Comparison of ENCODE assay signal across 23 cellular contexts in genomic region chr1:224906340-224906739, GRCh38. TPM values are rescaled to one million over a fixed set of nuclear protein-coding genes. Genes with fewer than 3 reads are reported as not detected.
A peak's percentile ranks its signal among the peaks of the same experiment; 100 is the strongest.
DNase-seq lines count a peak whose midpoint lies in the region; ATAC-seq, FAIRE-seq and TF ChIP-seq lines count a peak whose summit lies in the region.
"Had no signal": no experiment of that assay in that cellular context is flagged by ENCODE, and none has a peak within 500 bp of the region (broad histone marks: within the 10 kb centered on the region; RNA-seq: fewer than 3 reads in every experiment).

No MANE protein-coding gene starts in this region.

- H2BK15ac ChIP-seq in mesenchymal stem cell (ENCODE audit: low read depth, poor library complexity, severe bottlenecking), result no peak overlapping the region

- DNase-seq in GM12878 (ENCODE audit: low read depth, low spot score) (no peak), mesenchymal stem cell (no peak), H7 (no peak), GOT3 (lab: John Stamatoyannopoulos, UW) (no peak), NCI-H1694 (lab: John Stamatoyannopoulos, UW) (no peak)
- DNase-seq: 8988T; ACHN; BE2C; C1 segment of cervical spinal cord; CD4-positive, alpha-beta memory T cell; CD4-positive, CD25-positive, alpha-beta regulatory T cell; CD8-positive, alpha-beta memory T cell; COR-L47; DMS 273 treated with DMSO at 0.1 percent for 48 hours; DMS153; DMS53; DMS79; DND-41; EL; GDM1 had no signal

- in situ Hi-C loops in GM12878 (cut with MboI), result no loop called here

- RAD21 ChIA-PET in GM12878 (lab: Charles Lee; ENCODE audit: unreplicated experiment), result interaction anchor here (1.5 to 2.4 kb wide), 5 partner anchors 10 to 27 kb away, joined by 4 to 10 read pairs (median 6); no protein-coding TSS in a partner anchor

- no peak overlapping the region for H2AK5ac ChIP-seq in mesenchymal stem cell (ENCODE audit: low read length, severe bottlenecking)

- no peaks in the 10 kb centered on the region for H3K79me2 ChIP-seq in GM12878 (ENCODE audit: control insufficient read depth, insufficient read depth, low read length)

- TF ChIP-seq RAD21 in GM12878 (IDR thresholded peaks at IDR 0.05; ENCODE audit: insufficient read depth, low read depth, low read length), result no peak

- SMC1A ChIA-PET in GM12878 (lab: Charles Lee; ENCODE audit: uncharacterized antibody, unreplicated experiment), result interaction anchor here (0.6 to 3.9 kb wide), 9 partner anchors 10 to 170 kb away, joined by 3 to 20 read pairs (median 5); no protein-coding TSS in a partner anchor

- H3K4me2 ChIP-seq in GM12878 (ENCODE audit: control insufficient read depth, insufficient read depth) (no peak overlapping the region), mesenchymal stem cell (ENCODE audit: low read length, poor library complexity, severe bottlenecking) (peak overlapping the region; percentile 12)
- H3K4me2 ChIP-seq: BLaER1 had no signal

- H3K27ac ChIP-seq in GM12878 (ENCODE audit: control insufficient read depth, insufficient read depth) (no peak overlapping the region), mesenchymal stem cell (ENCODE audit: low read length, poor library complexity, severe bottlenecking) (no peak overlapping the region)
- H3K27ac ChIP-seq: BLaER1 had no signal

- CTCF ChIA-PET in GM12878 (lab: Yijun Ruan, JAX), result interaction anchor here (0.7 to 3.8 kb wide), 6 partner anchors 10 to 393 kb away, joined by 3 to 25 read pairs (median 4); no protein-coding TSS in a partner anchor

- no peak overlapping the region for H4K91ac ChIP-seq in mesenchymal stem cell (ENCODE audit: low read length)

- H3K4ac ChIP-seq in mesenchymal stem cell (ENCODE audit: low read depth in 1 of 2, low read length in 2 of 2), result no peak overlapping the region

- H3K4me3 ChIP-seq in GM12878 (no peak overlapping the region), mesenchymal stem cell (ENCODE audit: insufficient read depth in 1 of 2, low read depth in 1 of 2, low read length in 2 of 2) (no peak overlapping the region), H7 (ENCODE audit: insufficient read depth, low read depth, low read length) (no peak overlapping the region)
- H3K4me3 ChIP-seq: BLaER1 had no signal

- H2BK5ac ChIP-seq in mesenchymal stem cell (ENCODE audit: low read depth, low read length, poor library complexity, severe bottlenecking), result no peak overlapping the region

- no peak overlapping the region for H3K18ac ChIP-seq in mesenchymal stem cell (ENCODE audit: low read depth in 1 of 2, low read length in 2 of 2)

- BruUV-seq in GM12878 (replicated peaks; lab: Mats Ljungman, UMichigan), result no TSS peak

- ATAC-seq in GM12878, result peak; percentile 59

- 25% methylated on average over 1 of the region's 1 CpG for WGBS in GM12878 (ENCODE audit: insufficient coverage, insufficient replicate concordance, low lambda C conversion rate, missing lambda C conversion rate)
- 89% methylated on average over 1 of the region's 1 CpG for WGBS in mesenchymal stem cell

- no peak overlapping the region for H2BK120ac ChIP-seq in mesenchymal stem cell (ENCODE audit: low read depth, low read length)

- POLR2A ChIA-PET in GM12878 (lab: Charles Lee), result interaction anchor here (0.7 to 1.8 kb wide), 2 partner anchors 13 to 18 kb away, joined by 3 to 4 read pairs; no protein-coding TSS in a partner anchor

- no peak overlapping the region for H3K23ac ChIP-seq in mesenchymal stem cell (ENCODE audit: low read length in 2 of 2)

- no peak for TF ChIP-seq EP300 in GM12878 (IDR thresholded peaks at IDR 0.05; ENCODE audit: borderline replicate concordance in 1 of 2, control insufficient read depth in 1 of 2, low read depth in 2 of 2, low read length in 2 of 2)

- H3K9ac ChIP-seq in GM12878 (ENCODE audit: control insufficient read depth, insufficient read depth, low read length) (no peak overlapping the region), mesenchymal stem cell (ENCODE audit: low read length) (no peak overlapping the region)
- H3K9ac ChIP-seq: BLaER1 had no signal

- no peak for TF ChIP-seq CTCF in GM12878 (IDR thresholded peaks at IDR 0.05 in 2 of 3, conservative IDR thresholded peaks at IDR 0.05 in 1 of 3; ENCODE audit: control insufficient read depth in 2 of 3, extremely low read depth in 1 of 3, insufficient read depth in 1 of 3, low read depth in 3 of 3, low read length in 3 of 3)

- H2BK12ac ChIP-seq in mesenchymal stem cell (ENCODE audit: low read length in 2 of 2), result no peak overlapping the region

- H3K4me1 ChIP-seq in GM12878 (ENCODE audit: control insufficient read depth, insufficient read depth, low read length), result no peaks in the 10 kb centered on the region
- no peaks in the 10 kb centered on the region for H3K4me1 ChIP-seq in mesenchymal stem cell (ENCODE audit: control insufficient read depth, insufficient read depth, low read depth, low read length)
- H3K4me1 ChIP-seq: BLaER1 had no signal

- H3K36me3 ChIP-seq in GM12878 (ENCODE audit: control insufficient read depth in 2 of 2, insufficient read depth in 2 of 2, low read length in 1 of 2), result no peaks in the 10 kb centered on the region
- no peaks in the 10 kb centered on the region for H3K36me3 ChIP-seq in mesenchymal stem cell (ENCODE audit: control insufficient read depth in 1 of 2, insufficient read depth in 2 of 2, low read depth in 1 of 2, low read length in 2 of 2)
- H3K36me3 ChIP-seq in H7 (replicated peaks; ENCODE audit: control insufficient read depth, insufficient read depth, low read length), result no peaks in the 10 kb centered on the region
- H3K36me3 ChIP-seq: BE2C, BLaER1 had no signal

- no peak overlapping the region for H3K14ac ChIP-seq in mesenchymal stem cell (ENCODE audit: low read length in 2 of 2)

- no peak for TF ChIP-seq POLR2A in GM12878 (IDR thresholded peaks at IDR 0.05; ENCODE audit: low read depth, low read length)

- H2AFZ ChIP-seq in GM12878 (ENCODE audit: control insufficient read depth, low read depth, low read length), result no peak overlapping the region
- no peak overlapping the region for H2AFZ ChIP-seq in mesenchymal stem cell (ENCODE audit: low read depth, low read length)

- H3K9me3 ChIP-seq in GM12878 (replicated peaks; ENCODE audit: control insufficient read depth, insufficient read depth, low read length), result no peaks in the 10 kb centered on the region; the same call in 2 of the 3 replicates
- peaks cover 16% of the 10 kb centered on the region for H3K9me3 ChIP-seq in mesenchymal stem cell (ENCODE audit: control insufficient read depth, low read length)

- H3K79me1 ChIP-seq in mesenchymal stem cell (replicated peaks; ENCODE audit: low read length, poor library complexity, severe bottlenecking), result no peaks in the 10 kb centered on the region

- no peaks in the 10 kb centered on the region for H4K20me1 ChIP-seq in GM12878 (ENCODE audit: control insufficient read depth, insufficient read depth)
- H4K20me1 ChIP-seq: BLaER1 had no signal

- FAIRE-seq in GM12878 (lab: Jason Lieb, UNC), result no peak
- FAIRE-seq: A204.1, GM12891 had no signal

- intact Hi-C loops in GM12878 (cut with micrococcal nuclease; ENCODE audit: unreplicated experiment), result no loop called here

- H3K27me3 ChIP-seq in GM12878 (replicated peaks in 1 of 2; ENCODE audit: control insufficient read depth in 2 of 2, insufficient read depth in 2 of 2, low read length in 1 of 2) (no peaks in the 10 kb centered on the region), mesenchymal stem cell (ENCODE audit: control insufficient read depth in 1 of 2, insufficient read depth in 1 of 2, low read length in 2 of 2) (peaks cover 5 to 27% of the 10 kb centered on the region in 2 experiments), H7 (ENCODE audit: control insufficient read depth, insufficient read depth, low read length) (no peaks in the 10 kb centered on the region; the same call in 1 of the 2 replicates)
- H3K27me3 ChIP-seq: BE2C, BLaER1 had no signal

- no peak overlapping the region for H4K8ac ChIP-seq in mesenchymal stem cell (ENCODE audit: low read length)

TF ChIP-seq in GM12878, 131 proteins besides CTCF, POLR2A, EP300 and RAD21 (continues in another document):
- TF ChIP-seq TBL1XR1 (IDR thresholded peaks at IDR 0.05; ENCODE audit: low read depth, low read length), result no peak
- no peak for TF ChIP-seq NFYA (IDR thresholded peaks at IDR 0.05; ENCODE audit: borderline replicate concordance, low read depth, low read length)
- no peak for TF ChIP-seq STAT3 (IDR thresholded peaks at IDR 0.05; ENCODE audit: low read depth, low read length)
- no peak for TF ChIP-seq NRF1 (conservative IDR thresholded peaks at IDR 0.05; ENCODE audit: low read depth, low read length)
- TF ChIP-seq CHD4 (IDR thresholded peaks at IDR 0.05), result no peak
- no peak for TF ChIP-seq E2F4 (IDR thresholded peaks at IDR 0.05; ENCODE audit: low read depth, low read length)
- TF ChIP-seq EGR1 (IDR thresholded peaks at IDR 0.05; ENCODE audit: borderline replicate concordance in 1 of 2, low read depth in 2 of 2, low read length in 2 of 2), result no peak
- no peak for TF ChIP-seq SIN3A (IDR thresholded peaks at IDR 0.05; ENCODE audit: low read depth, low read length)

RNA-seq across cellular contexts. Expression of gene DNAH14, which starts 23.1 kb away (rescaled TPM):
- total RNA-seq in GM12878 (2013; cell fraction: nucleolus; rRNA removed), result 37.0 and 37.8 TPM in 2 replicates
- total RNA-seq in GM12878 (2014; rRNA removed) (2.6 and 5.9 TPM in 2 replicates), GM12878 (2014; rRNA removed; fragmentation: Illumina TruSeq; extraction: Trizol) (4.8 and 5.8 TPM in 2 replicates), GM12878 (2021) (3.7 and 4.3 TPM in 2 replicates)
- 0.05 TPM for polyA plus RNA-seq in GM12878 (2011; ENCODE audit: low read depth)
- polyA plus RNA-seq in GM12878 (2011; rRNA removed) (6.4 and 11.6 TPM in 2 replicates), GM12878 (2014; fragmentation: Illumina TruSeq; extraction: Trizol) (4.2 and 7.0 TPM in 2 replicates), GM12878 (2014; fragmentation: Nextera tagmentation; extraction: Ambion mirVana) (1 to 10 TPM; 2.0 to 2.5 TPM), GM12878 (2014; rRNA removed) (3.1 and 5.2 TPM in 2 replicates), GM12878 (2016; fragmentation: Nextera tagmentation; extraction: Ambion mirVana) (1 to 10 TPM; 5.6 to 7.9 TPM)
- 1.5 TPM in 2 replicates for polyA plus RNA-seq in GM12878 (2011; cell fraction: cytosol; rRNA removed)
- 4.4 and 5.1 TPM in 2 replicates for polyA plus RNA-seq in GM12878 (2011; cell fraction: nucleus; rRNA removed)
- 0.49 and 0.73 TPM in 2 replicates for polyA plus RNA-seq in GM12878 (2012)
- 0.77 and 3.0 TPM in 2 replicates for polyA minus RNA-seq in GM12878 (2011; rRNA and poly(A)+ RNA removed)
- polyA minus RNA-seq in GM12878 (2011; cell fraction: cytosol; rRNA and poly(A)+ RNA removed), result 1.7 and 2.9 TPM in 2 replicates
- polyA minus RNA-seq in GM12878 (2011; cell fraction: nucleus; rRNA and poly(A)+ RNA removed), result 2.3 and 3.9 TPM in 2 replicates
- polyA plus RNA-seq in mesenchymal stem cell (2013, experiment 1 of 2), result 9.5 TPM
- polyA plus RNA-seq in mesenchymal stem cell (2013, experiment 2 of 2), result 10.8 TPM
- 42.9 and 53.7 TPM in 2 replicates for total RNA-seq in H7 (2014; rRNA removed; shearing (Covaris generic))
- total RNA-seq: CD4-positive, alpha-beta memory T cell; CD4-positive, CD25-positive, alpha-beta regulatory T cell had no signal
- polyA plus RNA-seq: CD8-positive, alpha-beta memory T cell had no signal
